ENCODE assay signal across 1 cellular context in the genomic region with DNA sequence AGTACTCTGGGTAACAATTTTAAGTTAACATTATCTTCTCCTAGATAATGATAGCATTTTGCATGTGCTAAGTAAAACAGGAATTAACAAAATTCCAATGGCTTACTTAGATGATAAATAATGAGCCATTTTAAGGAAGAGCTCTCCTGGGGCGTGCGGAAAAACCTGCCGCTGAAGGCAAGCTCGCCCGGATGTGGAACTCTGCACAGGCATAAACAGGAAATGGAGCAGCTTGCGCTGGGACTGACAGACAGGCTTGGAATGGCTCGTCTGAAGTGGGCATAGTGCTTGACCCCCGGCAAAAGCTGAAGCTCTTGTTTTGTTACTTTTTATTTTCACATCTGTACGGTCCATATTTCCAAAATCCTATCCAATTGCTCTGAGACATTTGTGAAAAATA.
TF ChIP-seq lines count a peak whose summit lies in the region.

No MANE protein-coding gene starts in this region.

TF ChIP-seq in HepG2, 621 proteins besides CTCF, POLR2A, EP300 and RAD21 (continued from another document):
- TF ChIP-seq, protein P1, sequence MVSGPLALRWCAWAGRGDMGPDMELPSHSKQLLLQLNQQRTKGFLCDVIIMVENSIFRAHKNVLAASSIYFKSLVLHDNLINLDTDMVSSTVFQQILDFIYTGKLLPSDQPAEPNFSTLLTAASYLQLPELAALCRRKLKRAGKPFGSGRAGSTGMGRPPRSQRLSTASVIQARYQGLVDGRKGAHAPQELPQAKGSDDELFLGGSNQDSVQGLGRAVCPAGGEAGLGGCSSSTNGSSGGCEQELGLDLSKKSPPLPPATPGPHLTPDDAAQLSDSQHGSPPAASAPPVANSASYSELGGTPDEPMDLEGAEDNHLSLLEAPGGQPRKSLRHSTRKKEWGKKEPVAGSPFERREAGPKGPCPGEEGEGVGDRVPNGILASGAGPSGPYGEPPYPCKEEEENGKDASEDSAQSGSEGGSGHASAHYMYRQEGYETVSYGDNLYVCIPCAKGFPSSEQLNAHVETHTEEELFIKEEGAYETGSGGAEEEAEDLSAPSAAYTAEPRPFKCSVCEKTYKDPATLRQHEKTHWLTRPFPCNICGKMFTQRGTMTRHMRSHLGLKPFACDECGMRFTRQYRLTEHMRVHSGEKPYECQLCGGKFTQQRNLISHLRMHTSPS (CRISPR knock-in tag; IDR thresholded peaks at IDR 0.05; ENCODE audit: low read depth), result no peak
- TF ChIP-seq ARID3A (IDR thresholded peaks at IDR 0.05; ENCODE audit: low read depth, low read length), result no peak
- no peak for TF ChIP-seq CBX1 (IDR thresholded peaks at IDR 0.05; ENCODE audit: low read depth)
- no peak for TF ChIP-seq POLR2G (IDR thresholded peaks at IDR 0.05; ENCODE audit: low read depth, low read length)
- TF ChIP-seq HOXA3 (CRISPR knock-in tag; IDR thresholded peaks at IDR 0.05), result no peak
- TF ChIP-seq RFXANK (CRISPR knock-in tag; IDR thresholded peaks at IDR 0.05), result no peak
